ENCODE assay signal across 24 cellular contexts in the genomic region with DNA sequence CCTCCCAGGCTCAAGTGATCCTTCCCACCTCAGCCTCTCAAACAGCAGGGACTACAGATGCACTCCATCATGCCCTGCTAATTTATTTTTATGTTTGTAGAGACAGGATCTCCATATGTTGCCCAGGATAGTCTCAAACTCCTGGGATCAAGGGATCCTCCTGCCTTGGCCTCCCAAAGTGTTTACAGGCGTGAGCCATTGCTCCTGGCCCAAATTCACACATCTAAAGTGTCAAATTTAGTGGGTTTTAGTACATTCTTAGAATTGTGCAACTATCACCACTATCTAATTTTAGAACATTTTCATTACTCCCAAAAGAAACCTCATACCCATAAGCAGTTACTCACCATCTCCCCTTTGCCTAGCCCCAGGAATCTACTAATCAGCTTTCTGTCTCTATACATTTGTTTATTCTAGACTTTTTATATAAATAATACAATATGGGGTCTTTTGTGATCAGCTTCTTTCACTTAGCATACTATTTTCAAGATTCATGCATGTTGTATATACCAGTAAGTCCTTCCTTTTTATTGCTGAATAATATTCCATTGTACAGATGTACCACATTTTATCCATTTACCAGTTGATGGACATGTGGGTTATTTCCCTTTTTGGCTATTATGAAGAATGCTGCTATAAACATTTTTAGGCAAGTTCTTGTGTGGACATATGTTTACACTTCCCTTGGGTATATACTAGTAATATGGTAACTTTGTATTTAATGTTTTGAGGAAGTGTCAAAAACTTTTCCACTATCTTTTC. TPM values are rescaled to one million over a fixed set of nuclear protein-coding genes. Genes with fewer than 3 reads are reported as not detected.
DNase-seq lines count a peak whose midpoint lies in the region; ATAC-seq, FAIRE-seq and TF ChIP-seq lines count a peak whose summit lies in the region.
"Had no signal": no experiment of that assay in that cellular context is flagged by ENCODE, and none has a peak within 500 bp of the region (broad histone marks: within the 10 kb centered on the region; RNA-seq: fewer than 3 reads in every experiment).

No MANE protein-coding gene starts in this region.

- no peak overlapping the region for H3K23ac ChIP-seq in IMR-90 (ENCODE audit: low read depth, low read length)

- no peak for ATAC-seq in IMR-90 (ENCODE audit: low read depth)
- ATAC-seq: Right ventricle myocardium inferior had no signal

- no peak for TF ChIP-seq CTCF in AG10803 (conservative IDR thresholded peaks at IDR 0.05; ENCODE audit: low read length)
- TF ChIP-seq CTCF in IMR-90 (conservative IDR thresholded peaks at IDR 0.05; ENCODE audit: low read depth, low read length): no peak
- no peak for TF ChIP-seq CTCF in astrocyte (IDR thresholded peaks at IDR 0.05; ENCODE audit: insufficient read depth, low read depth, low read length)
- TF ChIP-seq CTCF in neural crest cell (conservative IDR thresholded peaks at IDR 0.05): no peak
- no peak for TF ChIP-seq CTCF in lower leg skin (IDR thresholded peaks at IDR 0.05)

- H3K4me3 Mint-ChIP-seq in astrocyte (ENCODE audit: unreplicated experiment) (no peak overlapping the region), neural crest cell (no peak overlapping the region)
- H3K4me3 Mint-ChIP-seq: CD4-positive, alpha-beta memory T cell had no signal

- no peak overlapping the region for H2AK5ac ChIP-seq in IMR-90 (ENCODE audit: low read depth, low read length)

- no peak overlapping the region for H2BK20ac ChIP-seq in IMR-90 (ENCODE audit: low read depth, low read length)

- H2AFZ ChIP-seq in IMR-90 (replicated peaks; ENCODE audit: low read length, poor library complexity): no peak overlapping the region
- H2AFZ ChIP-seq in astrocyte (ENCODE audit: low read depth, low read length): no peak overlapping the region
- H2AFZ ChIP-seq: PC-9 had no signal

- H3K18ac ChIP-seq in IMR-90 (ENCODE audit: low read depth, low read length): no peak overlapping the region

- no peaks in the 10 kb centered on the region for H3K27me3 Mint-ChIP-seq in astrocyte (ENCODE audit: low read depth, unreplicated experiment)
- no peaks in the 10 kb centered on the region for H3K27me3 Mint-ChIP-seq in neural crest cell (ENCODE audit: low read depth)
- H3K27me3 Mint-ChIP-seq: CD4-positive, alpha-beta memory T cell had no signal

- H3K36me3 Mint-ChIP-seq in astrocyte (ENCODE audit: low read depth, unreplicated experiment) (peaks cover 4% of the 10 kb centered on the region), neural crest cell (ENCODE audit: low read depth) (peaks cover 14% of the 10 kb centered on the region)

- H3K4ac ChIP-seq in IMR-90 (ENCODE audit: low read depth, low read length): no peak overlapping the region

- H3K27me3 ChIP-seq in IMR-90 (ENCODE audit: control insufficient read depth, insufficient read depth, low read length) (no peaks in the 10 kb centered on the region), astrocyte (ENCODE audit: insufficient read depth, low read length) (no peaks in the 10 kb centered on the region)
- H3K27me3 ChIP-seq: BLaER1 treated with 17β-estradiol and CSF1 and Interleukin-3, amounts not matched to agents 10 nM and 100 nM; SJCRH30 had no signal

- H3K9ac ChIP-seq in IMR-90 (ENCODE audit: low read depth, low read length) (no peak overlapping the region), astrocyte (ENCODE audit: low read length) (no peak overlapping the region)
- H3K9ac ChIP-seq: BLaER1 treated with 17β-estradiol and CSF1 and Interleukin-3, amounts not matched to agents 10 nM and 100 nM had no signal

- peaks cover 3% of the 10 kb centered on the region; the same call in 1 of the 2 replicates for H3K36me3 ChIP-seq in IMR-90 (ENCODE audit: control insufficient read depth, insufficient read depth, low read length)
- peaks cover 6% of the 10 kb centered on the region for H3K36me3 ChIP-seq in astrocyte (ENCODE audit: insufficient read depth, low read length)

- WGBS in IMR-90 (ENCODE audit: extremely low coverage in 2 of 2, insufficient read length in 1 of 2), 2 experiments: no CpG with 5 or more reads among the region's 1 CpG
- 97 to 100% methylated on average over 1 of the region's 1 CpG for WGBS in lower leg skin, 2 donors

- no peak for FAIRE-seq in astrocyte (lab: Jason Lieb, UNC)
- FAIRE-seq: A204.1, GM18507, H54 had no signal

- dilution Hi-C loops in IMR-90 (cut with HindIII; ENCODE audit: low sequenced_read_pairs, unreplicated experiment): no loop called here

- H3K4me1 ChIP-seq in IMR-90 (ENCODE audit: control insufficient read depth, insufficient read depth, low read length) (peaks cover 3% of the 10 kb centered on the region; the same call in 1 of the 2 replicates), astrocyte (ENCODE audit: insufficient read depth, low read length) (peaks cover 6% of the 10 kb centered on the region)
- H3K4me1 ChIP-seq: SJCRH30 had no signal

- intact Hi-C loops in IMR-90 (cut with micrococcal nuclease) (no loop called here), lower leg skin (cut with DNase I; ENCODE audit: low total_unique reads) (no loop called here)

- TF ChIP-seq POLR2A in IMR-90 (IDR thresholded peaks at IDR 0.05; ENCODE audit: low read depth, low read length) (no peak), lower leg skin (IDR thresholded peaks at IDR 0.05) (no peak)

- H3K9me3 Mint-ChIP-seq in astrocyte (ENCODE audit: unreplicated experiment) (no peaks in the 10 kb centered on the region), neural crest cell (no peaks in the 10 kb centered on the region)
- H3K9me3 Mint-ChIP-seq: CD4-positive, alpha-beta memory T cell had no signal

- H4K91ac ChIP-seq in IMR-90 (ENCODE audit: insufficient read depth, low read depth, low read length): no peak overlapping the region

- no TSS peak for BruUV-seq in IMR-90 (replicated peaks; lab: Mats Ljungman, UMichigan)

- no peak overlapping the region for H4K8ac ChIP-seq in IMR-90 (ENCODE audit: low read depth in 2 of 2, low read length in 2 of 2)

- CTCF ChIA-PET in IMR-90 (lab: Yijun Ruan, JAX): interaction anchor here (1.7 kb wide), 1 partner anchor 109 kb away, joined by 3 read pairs; no protein-coding TSS in a partner anchor

- in situ Hi-C loops in IMR-90 (cut with MboI; ENCODE audit: low sequenced_read_pairs): no loop called here

- H4K20me1 ChIP-seq in IMR-90 (ENCODE audit: insufficient read depth, low read length): peaks cover 4% of the 10 kb centered on the region; the same call in 1 of the 2 replicates
- peaks cover 6% of the 10 kb centered on the region for H4K20me1 ChIP-seq in astrocyte (ENCODE audit: insufficient read depth, low read length)

- H2BK5ac ChIP-seq in IMR-90 (ENCODE audit: low read depth, low read length, poor library complexity, severe bottlenecking): no peak overlapping the region

- H3K14ac ChIP-seq in IMR-90 (replicated peaks; ENCODE audit: low read depth, low read length): no peak overlapping the region

- peaks cover 6% of the 10 kb centered on the region for H3K4me1 Mint-ChIP-seq in astrocyte (ENCODE audit: low read depth, unreplicated experiment)
- H3K4me1 Mint-ChIP-seq in neural crest cell: no peaks in the 10 kb centered on the region

- H2AK9ac ChIP-seq in IMR-90 (replicated peaks; ENCODE audit: low read depth, low read length, poor library complexity): no peak overlapping the region

- H3K79me2 ChIP-seq in astrocyte (ENCODE audit: insufficient read depth, low read length): no peaks in the 10 kb centered on the region

- no peaks in the 10 kb centered on the region for H3K9me3 ChIP-seq in IMR-90 (ENCODE audit: control insufficient read depth, insufficient read depth, low read length)
- no peaks in the 10 kb centered on the region for H3K9me3 ChIP-seq in astrocyte (ENCODE audit: insufficient read depth, low read depth, low read length)
- H3K9me3 ChIP-seq: SJCRH30 had no signal

- H4K5ac ChIP-seq in IMR-90 (ENCODE audit: low read depth, low read length): no peak overlapping the region

- no peak for TF ChIP-seq RAD21 in IMR-90 (IDR thresholded peaks at IDR 0.05; ENCODE audit: low read length)

- no peak overlapping the region for H3K56ac ChIP-seq in IMR-90 (ENCODE audit: extremely low read depth, insufficient read depth, low read length)

- H2BK120ac ChIP-seq in IMR-90 (ENCODE audit: low read depth, low read length): no peak overlapping the region

- no peak overlapping the region for H3K4me2 ChIP-seq in IMR-90 (ENCODE audit: low read depth, low read length)
- H3K4me2 ChIP-seq in astrocyte (ENCODE audit: low read length): no peak overlapping the region
- H3K4me2 ChIP-seq: BLaER1 treated with 17β-estradiol and CSF1 and Interleukin-3, amounts not matched to agents 10 nM and 100 nM; PC-9 had no signal

- DNase-seq in AG10803 (ENCODE audit: low read depth) (peak; percentile 15), IMR-90 (no peak), astrocyte (ENCODE audit: low read depth) (no peak), neural crest cell (ENCODE audit: low read depth, low spot score) (no peak), OCI-M2 (lab: John Stamatoyannopoulos, UW; ENCODE audit: unreplicated experiment) (no peak), lower leg skin (ENCODE audit: low spot score in 2 of 2) (no peak), SKM-1 treated with dmso at 0.1 percent for 144 hours (lab: John Stamatoyannopoulos, UW; ENCODE audit: unreplicated experiment) (no peak)
- DNase-seq: AML-193; CD4-positive, alpha-beta memory T cell; COR-L47; DMS53; Karpas-422; NCI-H2029; NCI-H446; NCI-H524 treated with DMSO at 0.1 percent for 48 hours; NCI-H774; NK-92 treated with Interleukin-12 subunit alpha and Interleukin-12 subunit beta, amount 100 ng/mL, for 24 hours; PC-9; SJCRH30 had no signal

- peaks cover 7 to 17% of the 10 kb centered on the region in 2 experiments; a peak in 3 of 4 replicates for H3K79me1 ChIP-seq in IMR-90 (ENCODE audit: low read depth in 1 of 2, low read length in 2 of 2)

- no peak overlapping the region for H3K4me3 ChIP-seq in AG10803 (ENCODE audit: low read length)
- no peak overlapping the region for H3K4me3 ChIP-seq in IMR-90 (ENCODE audit: insufficient read depth, low read depth, low read length)
- no peak overlapping the region for H3K4me3 ChIP-seq in astrocyte (ENCODE audit: insufficient read depth, low read depth, low read length)
- no peak overlapping the region for H3K4me3 ChIP-seq in lower leg skin (ENCODE audit: low read depth, poor library complexity, severe bottlenecking)
- H3K4me3 ChIP-seq: BLaER1 treated with 17β-estradiol and CSF1 and Interleukin-3, amounts not matched to agents 10 nM and 100 nM; PC-9; SJCRH30 had no signal

- no peak overlapping the region for H3K27ac ChIP-seq in IMR-90 (ENCODE audit: insufficient read depth, low read length)
- no peak overlapping the region for H3K27ac ChIP-seq in astrocyte (ENCODE audit: low read depth, low read length)
- H3K27ac ChIP-seq: BLaER1 treated with 17β-estradiol and CSF1 and Interleukin-3, amounts not matched to agents 10 nM and 100 nM; PC-9; SJCRH30 had no signal

- H3K9me1 ChIP-seq in IMR-90 (ENCODE audit: insufficient read depth, low read length): peaks cover 3% of the 10 kb centered on the region; the same call in 1 of the 2 replicates

- peak overlapping the region; percentile 34 for H3K27ac Mint-ChIP-seq in astrocyte (ENCODE audit: unreplicated experiment)
- peak overlapping the region; percentile 67 for H3K27ac Mint-ChIP-seq in neural crest cell (ENCODE audit: unreplicated experiment)
- H3K27ac Mint-ChIP-seq: CD4-positive, alpha-beta memory T cell had no signal

- no peak overlapping the region for H2BK15ac ChIP-seq in IMR-90 (ENCODE audit: low read depth, low read length)

- POLR2A ChIA-PET in IMR-90 (lab: Charles Lee; ENCODE audit: unreplicated experiment): no interaction called here

RNA-seq across cellular contexts. Expression of a gene that starts 25.1 kb away (rescaled TPM):
- total RNA-seq in IMR-90 (2012; rRNA removed) (under 0.01 TPM in 2 replicates), astrocyte (0.31 and 0.68 TPM in 2 replicates), neural crest cell (7.3 and 8.1 TPM in 2 replicates), lower leg skin (under 1 TPM in 2 of 4 donors, not detected in 2; 0.10 to 0.30 TPM)
- polyA plus RNA-seq in IMR-90 (2012; rRNA removed): 0.22 and 0.26 TPM in 2 replicates
- polyA plus RNA-seq in IMR-90 (2012; cell fraction: cytosol; rRNA removed): 0.04 and 0.21 TPM in 2 replicates
- polyA plus RNA-seq in IMR-90 (2012; cell fraction: nucleus; rRNA removed; ENCODE audit: low replicate concordance): 2.4 and 2.8 TPM in 2 replicates
- polyA plus RNA-seq: CD4-positive, alpha-beta memory T cell had no signal

RNA-seq across cellular contexts. Expression of a gene that starts 50.9 kb away (rescaled TPM):
- total RNA-seq in IMR-90 (2012; rRNA removed) (3.1 and 3.2 TPM in 2 replicates), astrocyte (18.2 and 22.8 TPM in 2 replicates), neural crest cell (50.6 and 51.9 TPM in 2 replicates), lower leg skin (1 to 10 TPM in 3 of 4 donors, under 1 TPM in 1; 0.95 to 2.8 (median 2.4) TPM)
- polyA plus RNA-seq in IMR-90 (2012; rRNA removed): 5.9 and 8.1 TPM in 2 replicates
- 3.5 and 12.3 TPM in 2 replicates for polyA plus RNA-seq in IMR-90 (2012; cell fraction: cytosol; rRNA removed)
- 3.7 and 9.3 TPM in 2 replicates for polyA plus RNA-seq in IMR-90 (2012; cell fraction: nucleus; rRNA removed; ENCODE audit: low replicate concordance)
